Comparison of ENCODE assay signal across 2 cellular contexts in genomic region chr2:138497294-138497693, GRCh38.
TF ChIP-seq lines count a peak whose summit lies in the region.

No MANE protein-coding gene starts in this region.

TF ChIP-seq in HepG2, 621 proteins besides CTCF, POLR2A, EP300 and RAD21:
- no peak for TF ChIP-seq KLF16 (CRISPR knock-in tag; IDR thresholded peaks at IDR 0.05)
- TF ChIP-seq ZNF512 (CRISPR knock-in tag; IDR thresholded peaks at IDR 0.05), result peak; percentile 89

TF ChIP-seq in endothelial cell of umbilical vein, 7 proteins besides CTCF, POLR2A, EP300 and RAD21:
- TF ChIP-seq FOS (IDR thresholded peaks at IDR 0.05; ENCODE audit: borderline replicate concordance, insufficient read depth, low read length), result no peak
